ENCODE assay signal across 20 cellular contexts in genomic region chr12:106386836-106387555, GRCh38. TPM values are rescaled to one million over a fixed set of nuclear protein-coding genes. Genes with fewer than 3 reads are reported as not detected.
A peak's percentile ranks its signal among the peaks of the same experiment; 100 is the strongest.
DNase-seq lines count a peak whose midpoint lies in the region; ATAC-seq, FAIRE-seq and TF ChIP-seq lines count a peak whose summit lies in the region.
"Had no signal": no experiment of that assay in that cellular context is flagged by ENCODE, and none has a peak within 500 bp of the region (broad histone marks: within the 10 kb centered on the region; RNA-seq: fewer than 3 reads in every experiment).

No MANE protein-coding gene starts in this region.

- peaks cover 9% of the 10 kb centered on the region for H3K36me3 ChIP-seq in IMR-90 (ENCODE audit: control insufficient read depth, insufficient read depth, low read length)
- no peaks in the 10 kb centered on the region for H3K36me3 ChIP-seq in keratinocyte (ENCODE audit: control insufficient read depth in 2 of 2, extremely low read depth in 1 of 2, insufficient read depth in 2 of 2, low read length in 2 of 2)
- H3K36me3 ChIP-seq: prostate gland had no signal

- H3K23ac ChIP-seq in IMR-90 (ENCODE audit: low read depth, low read length) = no peak overlapping the region

- H2BK15ac ChIP-seq in IMR-90 (ENCODE audit: low read depth, low read length) = no peak overlapping the region

- H3K9me3 ChIP-seq in AG04450 (ENCODE audit: control insufficient read depth, insufficient read depth, low read length) (peaks cover 1% of the 10 kb centered on the region; the same call in 1 of the 2 replicates), IMR-90 (ENCODE audit: control insufficient read depth, insufficient read depth, low read length) (peaks cover 2% of the 10 kb centered on the region), keratinocyte (ENCODE audit: control insufficient read depth, low read depth, low read length) (no peaks in the 10 kb centered on the region)
- H3K9me3 ChIP-seq: prostate gland had no signal

- H3K14ac ChIP-seq in IMR-90 (replicated peaks; ENCODE audit: low read depth, low read length) = no peak overlapping the region

- no peak overlapping the region for H4K5ac ChIP-seq in IMR-90 (ENCODE audit: low read depth, low read length)

- no peak overlapping the region for H3K56ac ChIP-seq in IMR-90 (ENCODE audit: extremely low read depth, insufficient read depth, low read length)

- no peak overlapping the region for H2BK20ac ChIP-seq in IMR-90 (ENCODE audit: low read depth, low read length)

- H3K4me3 Mint-ChIP-seq in activated T-helper 1 cell treated with anti-CD3 and anti-CD28 coated beads, Interleukin-12 subunit alpha, Interleukin-12 subunit beta, Interleukin-2, Interleukin-4 antibody, amounts not matched to agents 30 ng/mL and 10 ng/mL and 1 ng/mL, durations not matched to agents 14 hours and 24 hours and 36 hours = no peak overlapping the region
- H3K4me3 Mint-ChIP-seq: activated naive CD4-positive, alpha-beta T cell treated with anti-CD3 and anti-CD28 coated beads, Interleukin-2, amount 50 U/mL, for 24 hours; H9; T-helper 2 cell treated with Interferon-gamma antibody and Interleukin-4, amounts not matched to agents 5 μg/mL and 100 μg/mL, for 36 hours had no signal

- TF ChIP-seq CTCF in AG04450 (IDR thresholded peaks at IDR 0.05; ENCODE audit: low read depth, low read length) (no peak), IMR-90 (conservative IDR thresholded peaks at IDR 0.05; ENCODE audit: low read depth, low read length) (no peak), choroid plexus epithelial cell (conservative IDR thresholded peaks at IDR 0.05; ENCODE audit: low read depth, low read length) (no peak), keratinocyte (optimal IDR thresholded peaks at IDR 0.05 in 1 of 3, IDR thresholded peaks at IDR 0.05 in 1 of 3, conservative IDR thresholded peaks at IDR 0.05 in 1 of 3; ENCODE audit: extremely low read depth in 1 of 3, insufficient read depth in 2 of 3, low read length in 3 of 3) (no peak)

- no peaks in the 10 kb centered on the region for H3K27me3 Mint-ChIP-seq in activated T-helper 1 cell treated with anti-CD3 and anti-CD28 coated beads, Interleukin-12 subunit alpha, Interleukin-12 subunit beta, Interleukin-2, Interleukin-4 antibody, amounts not matched to agents 30 ng/mL and 10 ng/mL and 1 ng/mL, durations not matched to agents 14 hours and 24 hours and 36 hours (ENCODE audit: insufficient read depth)
- H3K27me3 Mint-ChIP-seq: activated naive CD4-positive, alpha-beta T cell treated with anti-CD3 and anti-CD28 coated beads, Interleukin-2, amount 50 U/mL, for 24 hours had no signal

- H2BK120ac ChIP-seq in IMR-90 (ENCODE audit: low read depth, low read length) = no peak overlapping the region

- no TSS peak for BruUV-seq in IMR-90 (replicated peaks; lab: Mats Ljungman, UMichigan)

- DNase-seq in AG04450 (ENCODE audit: low read depth, low spot score) = peak; percentile 24
- peak; percentile 65 for DNase-seq in IMR-90
- peak; percentile 46 for DNase-seq in choroid plexus epithelial cell (ENCODE audit: low read depth)
- DNase-seq in keratinocyte (ENCODE audit: low read depth, low spot score) = peak; percentile 7
- DNase-seq in mesenteric fat pad (ENCODE audit: low spot score) = no peak
- DNase-seq in activated T-helper 1 cell treated with anti-CD3 and anti-CD28 coated beads, Interleukin-12 subunit alpha, Interleukin-12 subunit beta, Interleukin-2, Interleukin-4 antibody, amounts not matched to agents 30 ng/mL and 10 ng/mL and 1 ng/mL, durations not matched to agents 14 hours and 24 hours and 36 hours (ENCODE audit: low spot score) = no peak
- no peak for DNase-seq in posterior cingulate gyrus
- DNase-seq: glutamatergic neuron, H9, upper lobe of right lung had no signal

- no peak overlapping the region for H2BK5ac ChIP-seq in IMR-90 (ENCODE audit: low read depth, low read length, poor library complexity, severe bottlenecking)

- intact Hi-C loops in IMR-90 (cut with micrococcal nuclease) (loop anchor here (1.0 to 5.0 kb wide), 4 partner anchors 454 to 718 kb away; no protein-coding TSS in a partner anchor), posterior cingulate gyrus (cut with DNase I) (loop anchor here (1.0 kb wide), 3 partner anchors 29 to 533 kb away; no protein-coding TSS in a partner anchor)
- intact Hi-C loops in activated T-helper 1 cell treated with anti-CD3 and anti-CD28 coated beads, Interleukin-12 subunit alpha, Interleukin-12 subunit beta, Interleukin-2, Interleukin-4 antibody, amounts not matched to agents 30 ng/mL and 10 ng/mL and 1 ng/mL, durations not matched to agents 14 hours and 24 hours and 36 hours (cut with micrococcal nuclease) = loop anchor here (1.0 to 5.0 kb wide), 5 partner anchors 30 to 717 kb away; partner anchors contain the start of gene POLR3B

- H3K4me1 ChIP-seq in IMR-90 (ENCODE audit: control insufficient read depth, insufficient read depth, low read length) = no peaks in the 10 kb centered on the region
- H3K4me1 ChIP-seq in keratinocyte (ENCODE audit: control insufficient read depth, extremely low read depth, insufficient read depth, low read length) = no peaks in the 10 kb centered on the region
- H3K4me1 ChIP-seq: A549, ascending aorta, prostate gland, upper lobe of right lung had no signal

- H2AK9ac ChIP-seq in IMR-90 (replicated peaks; ENCODE audit: low read depth, low read length, poor library complexity) = no peak overlapping the region

- in situ Hi-C loops in IMR-90 (cut with MboI; ENCODE audit: low sequenced_read_pairs) = loop anchor here (5.0 to 10.0 kb wide), 2 partner anchors 458 to 530 kb away; no protein-coding TSS in a partner anchor

- H3K79me2 ChIP-seq in keratinocyte (ENCODE audit: control insufficient read depth, insufficient read depth, low read length) = no peaks in the 10 kb centered on the region

- no peak overlapping the region for H4K91ac ChIP-seq in IMR-90 (ENCODE audit: insufficient read depth, low read depth, low read length)

- H4K20me1 ChIP-seq in IMR-90 (ENCODE audit: insufficient read depth, low read length) (no peaks in the 10 kb centered on the region), keratinocyte (ENCODE audit: control insufficient read depth, extremely low read depth, insufficient read depth, low read length) (no peaks in the 10 kb centered on the region)

- no peak overlapping the region for H4K8ac ChIP-seq in IMR-90 (ENCODE audit: low read depth in 2 of 2, low read length in 2 of 2)

- no peak overlapping the region for H3K4ac ChIP-seq in IMR-90 (ENCODE audit: low read depth, low read length)

- no peak overlapping the region for H3K27ac Mint-ChIP-seq in activated T-helper 1 cell treated with anti-CD3 and anti-CD28 coated beads, Interleukin-12 subunit alpha, Interleukin-12 subunit beta, Interleukin-2, Interleukin-4 antibody, amounts not matched to agents 30 ng/mL and 10 ng/mL and 1 ng/mL, durations not matched to agents 14 hours and 24 hours and 36 hours
- H3K27ac Mint-ChIP-seq: activated naive CD4-positive, alpha-beta T cell treated with anti-CD3 and anti-CD28 coated beads, Interleukin-2, amount 50 U/mL, for 24 hours; CD14-positive monocyte; H9; T-helper 2 cell treated with Interferon-gamma antibody and Interleukin-4, amounts not matched to agents 5 μg/mL and 100 μg/mL, for 36 hours had no signal

- TF ChIP-seq POLR2A in IMR-90 (IDR thresholded peaks at IDR 0.05; ENCODE audit: low read depth, low read length) = no peak

- peak; percentile 77 for ATAC-seq in IMR-90 (ENCODE audit: low read depth)
- no peak for ATAC-seq in GM18861 (IDR thresholded peaks at IDR 0.05; ENCODE audit: unreplicated experiment)

- POLR2A ChIA-PET in AG04450 (lab: Yijun Ruan, JAX) = interaction anchor here (0.6 to 1.0 kb wide), 2 partner anchors 18 to 453 kb away, joined by 5 to 6 read pairs; no protein-coding TSS in a partner anchor
- POLR2A ChIA-PET in IMR-90 (lab: Charles Lee; ENCODE audit: unreplicated experiment) = no interaction called here

- H3K4me3 ChIP-seq in AG04450 (ENCODE audit: low read depth, low read length) = no peak overlapping the region
- H3K4me3 ChIP-seq in IMR-90 (ENCODE audit: insufficient read depth, low read depth, low read length) = no peak overlapping the region
- H3K4me3 ChIP-seq in choroid plexus epithelial cell (ENCODE audit: low read depth, low read length) = no peak overlapping the region
- no peak overlapping the region for H3K4me3 ChIP-seq in keratinocyte (ENCODE audit: control insufficient read depth in 2 of 3, extremely low read depth in 1 of 3, insufficient read depth in 2 of 3, low read depth in 1 of 3, low read length in 3 of 3)
- H3K4me3 ChIP-seq: A549, ascending aorta, prostate gland, upper lobe of right lung had no signal

- H2AFZ ChIP-seq in IMR-90 (replicated peaks; ENCODE audit: low read length, poor library complexity) (no peak overlapping the region), keratinocyte (ENCODE audit: control insufficient read depth, low read length) (no peak overlapping the region)

- WGBS in IMR-90 (ENCODE audit: extremely low coverage in 2 of 2, insufficient read length in 1 of 2), 2 experiments = 67% methylated on average over 1 of the region's 4 CpGs; no CpG with 5 or more reads in 1 of the 2 experiments

- H3K27me3 ChIP-seq in AG04450 (ENCODE audit: control insufficient read depth, insufficient read depth, low read length) = no peaks in the 10 kb centered on the region
- no peaks in the 10 kb centered on the region for H3K27me3 ChIP-seq in IMR-90 (ENCODE audit: control insufficient read depth, insufficient read depth, low read length)
- H3K27me3 ChIP-seq in keratinocyte (ENCODE audit: control insufficient read depth, extremely low read depth, insufficient read depth, low read length) = no peaks in the 10 kb centered on the region
- H3K27me3 ChIP-seq: ascending aorta, upper lobe of right lung had no signal

- no peaks in the 10 kb centered on the region for H3K4me1 Mint-ChIP-seq in activated T-helper 1 cell treated with anti-CD3 and anti-CD28 coated beads, Interleukin-12 subunit alpha, Interleukin-12 subunit beta, Interleukin-2, Interleukin-4 antibody, amounts not matched to agents 30 ng/mL and 10 ng/mL and 1 ng/mL, durations not matched to agents 14 hours and 24 hours and 36 hours (ENCODE audit: low read depth)
- H3K4me1 Mint-ChIP-seq: activated naive CD4-positive, alpha-beta T cell treated with anti-CD3 and anti-CD28 coated beads, Interleukin-2, amount 50 U/mL, for 24 hours; CD14-positive monocyte had no signal

- no peak overlapping the region for H2AK5ac ChIP-seq in IMR-90 (ENCODE audit: low read depth, low read length)

- dilution Hi-C loops in IMR-90 (cut with HindIII; ENCODE audit: low sequenced_read_pairs, unreplicated experiment) (loop anchor here (25.0 kb wide), 1 partner anchor 525 kb away; no protein-coding TSS in a partner anchor), keratinocyte (cut with MboI; ENCODE audit: extremely low pct_ligation_motif_present, low sequenced_read_pairs) (no loop called here)

- H3K9me3 Mint-ChIP-seq in activated T-helper 1 cell treated with anti-CD3 and anti-CD28 coated beads, Interleukin-12 subunit alpha, Interleukin-12 subunit beta, Interleukin-2, Interleukin-4 antibody, amounts not matched to agents 30 ng/mL and 10 ng/mL and 1 ng/mL, durations not matched to agents 14 hours and 24 hours and 36 hours = peaks cover 6% of the 10 kb centered on the region
- H3K9me3 Mint-ChIP-seq: activated naive CD4-positive, alpha-beta T cell treated with anti-CD3 and anti-CD28 coated beads, Interleukin-2, amount 50 U/mL, for 24 hours had no signal

- no peak for TF ChIP-seq RAD21 in IMR-90 (IDR thresholded peaks at IDR 0.05; ENCODE audit: low read length)

- no peak overlapping the region for H3K18ac ChIP-seq in IMR-90 (ENCODE audit: low read depth, low read length)

- no peak overlapping the region for H3K27ac ChIP-seq in AG04450 (ENCODE audit: low read depth, low read length)
- no peak overlapping the region for H3K27ac ChIP-seq in IMR-90 (ENCODE audit: insufficient read depth, low read length)
- no peak overlapping the region for H3K27ac ChIP-seq in keratinocyte (ENCODE audit: control insufficient read depth, insufficient read depth, low read length)
- H3K27ac ChIP-seq: A549, ascending aorta, prostate gland, RWPE1, upper lobe of right lung, VCaP had no signal

- H3K9me1 ChIP-seq in IMR-90 (ENCODE audit: insufficient read depth, low read length) (no peaks in the 10 kb centered on the region), keratinocyte (ENCODE audit: control insufficient read depth, extremely low read depth, insufficient read depth, low read length) (no peaks in the 10 kb centered on the region)

- no peak for FAIRE-seq in keratinocyte (lab: Jason Lieb, UNC)
- FAIRE-seq: A549, D721Med had no signal

- H3K9ac ChIP-seq in IMR-90 (ENCODE audit: low read depth, low read length) (no peak overlapping the region), keratinocyte (ENCODE audit: control insufficient read depth, extremely low read depth, insufficient read depth, low read length) (no peak overlapping the region)

- H3K4me2 ChIP-seq in IMR-90 (ENCODE audit: low read depth, low read length) (no peak overlapping the region), keratinocyte (ENCODE audit: control insufficient read depth, extremely low read depth, insufficient read depth, low read depth, low read length) (no peak overlapping the region)
- H3K4me2 ChIP-seq: A549 had no signal

- peaks cover 0 to 4% of the 10 kb centered on the region in 2 experiments; a peak in 2 of 4 replicates for H3K79me1 ChIP-seq in IMR-90 (ENCODE audit: low read depth in 1 of 2, low read length in 2 of 2)

- CTCF ChIA-PET in AG04450 (lab: Charles Lee) (interaction anchor here (0.7 to 8.4 kb wide), 9 partner anchors 8 to 532 kb away, joined by 3 to 72 read pairs (median 3); no protein-coding TSS in a partner anchor), IMR-90 (lab: Yijun Ruan, JAX) (interaction anchor here (0.6 to 0.8 kb wide), 5 partner anchors 43 to 703 kb away, joined by 3 to 6 read pairs (median 3); no protein-coding TSS in a partner anchor)

- H3K36me3 Mint-ChIP-seq in activated T-helper 1 cell treated with anti-CD3 and anti-CD28 coated beads, Interleukin-12 subunit alpha, Interleukin-12 subunit beta, Interleukin-2, Interleukin-4 antibody, amounts not matched to agents 30 ng/mL and 10 ng/mL and 1 ng/mL, durations not matched to agents 14 hours and 24 hours and 36 hours (ENCODE audit: low read depth) = peaks cover 10% of the 10 kb centered on the region

RNA-seq across cellular contexts. Expression of gene POLR3B, which starts 29.4 kb away (rescaled TPM):
- polyA plus RNA-seq in AG04450 (2011; rRNA removed) (11.0 and 14.1 TPM in 2 replicates), IMR-90 (2012; rRNA removed) (6.4 and 6.9 TPM in 2 replicates), keratinocyte (9.1 to 13.9 TPM (median 12.3 TPM) in 3 replicates)
- 15.4 and 20.4 TPM in 2 replicates for polyA minus RNA-seq in AG04450 (2011; rRNA and poly(A)+ RNA removed)
- total RNA-seq in IMR-90 (2012; rRNA removed) (15.4 and 20.0 TPM in 2 replicates), mesenteric fat pad (11.8 TPM)
- polyA plus RNA-seq in IMR-90 (2012; cell fraction: cytosol; rRNA removed) = 2.2 and 2.8 TPM in 2 replicates
- polyA plus RNA-seq in IMR-90 (2012; cell fraction: nucleus; rRNA removed; ENCODE audit: low replicate concordance) = 1.5 and 5.6 TPM in 2 replicates
- 5.9 TPM for polyA plus RNA-seq in keratinocyte (2011; ENCODE audit: low read depth)
- polyA plus RNA-seq in keratinocyte (2011; cell fraction: cytosol; rRNA removed) = 5.6 and 9.7 TPM in 2 replicates
- polyA plus RNA-seq in keratinocyte (2011; cell fraction: nucleus; rRNA removed) = 13.4 and 16.8 TPM in 2 replicates
- polyA plus RNA-seq in keratinocyte (2012; ENCODE audit: low replicate concordance) = 4.8 and 11.4 TPM in 2 replicates
- polyA minus RNA-seq in keratinocyte = 5.8 to 23.4 TPM (median 15.6 TPM) in 3 replicates
- 8.1 TPM for polyA minus RNA-seq in keratinocyte (2011; cell fraction: cytosol; rRNA and poly(A)+ RNA removed)
- polyA minus RNA-seq in keratinocyte (2011; cell fraction: nucleus; rRNA and poly(A)+ RNA removed) = 13.5 and 24.7 TPM in 2 replicates
- 11.5 and 14.3 TPM in 2 replicates for total RNA-seq in activated T-helper 1 cell treated with anti-CD3 and anti-CD28 coated beads, Interleukin-12 subunit alpha, Interleukin-12 subunit beta, Interleukin-2, Interleukin-4 antibody, amounts not matched to agents 30 ng/mL and 10 ng/mL and 1 ng/mL, durations not matched to agents 14 hours and 24 hours and 36 hours

Comparison
In these comparisons a context has a peak if more than half of its experiments do, and no peak if none do; other contexts are left out.
1. DNase-seq: peak in AG04450 (single experiment), IMR-90 (single experiment), choroid plexus epithelial cell (single experiment) and keratinocyte (single experiment); none in mesenteric fat pad (single experiment), activated T-helper 1 cell treated with anti-CD3 and anti-CD28 coated beads, Interleukin-12 subunit alpha, Interleukin-12 subunit beta, Interleukin-2, Interleukin-4 antibody, amounts not matched to agents 30 ng/mL and 10 ng/mL and 1 ng/mL, durations not matched to agents 14 hours and 24 hours and 36 hours (single experiment) and posterior cingulate gyrus (0 of 10).